ENCODE assay signal across 8 cellular contexts in genomic region chr9:126301985-126302603, GRCh38. TPM values are rescaled to one million over a fixed set of nuclear protein-coding genes. Genes with fewer than 3 reads are reported as not detected.
A peak's percentile ranks its signal among the peaks of the same experiment; 100 is the strongest.
DNase-seq lines count a peak whose midpoint lies in the region; ATAC-seq and TF ChIP-seq lines count a peak whose summit lies in the region.

No MANE protein-coding gene starts in this region.

- no peak for TF ChIP-seq POLR2A in right lobe of liver (IDR thresholded peaks at IDR 0.05)

- ATAC-seq in natural killer cell, result peak; percentile 57 to 72 (median 58)
- no peak for ATAC-seq in natural killer cell treated with Interleukin-12 subunit alpha and Interleukin-12 subunit beta and Interleukin-15 and Interleukin-18, amount 100 ng/mL, for 72 hours
- peak; percentile 86 to 95 (median 91) for ATAC-seq in right lobe of liver
- ATAC-seq in GM19324 (IDR thresholded peaks at IDR 0.05; ENCODE audit: low FRiP score, unreplicated experiment), result no peak

- TF ChIP-seq CTCF in natural killer cell (IDR thresholded peaks at IDR 0.05), result peak; percentile 38
- peak; percentile 96 for TF ChIP-seq CTCF in VCaP (conservative IDR thresholded peaks at IDR 0.05)
- TF ChIP-seq CTCF in right lobe of liver (IDR thresholded peaks at IDR 0.05), result peak; percentile 68 to 78 (median 72)

- no peak overlapping the region for H3K4me3 Mint-ChIP-seq in natural killer cell
- H3K4me3 Mint-ChIP-seq in natural killer cell treated with Interleukin-12 subunit alpha and Interleukin-12 subunit beta and Interleukin-15 and Interleukin-18, amount 100 ng/mL, for 72 hours, result no peak overlapping the region

- no peaks in the 10 kb centered on the region for H3K9me3 ChIP-seq in right lobe of liver

- intact Hi-C loops in natural killer cell (cut with micrococcal nuclease), result loop anchor here (1.0 kb wide), 2 partner anchors 96 to 189 kb away; no protein-coding TSS in a partner anchor
- intact Hi-C loops in right lobe of liver (cut with DNase I), result loop anchor here (10.0 kb wide), 2 partner anchors 93 to 183 kb away; no protein-coding TSS in a partner anchor

- H3K9me3 Mint-ChIP-seq in natural killer cell, result no peaks in the 10 kb centered on the region
- H3K9me3 Mint-ChIP-seq in natural killer cell treated with Interleukin-12 subunit alpha and Interleukin-12 subunit beta and Interleukin-15 and Interleukin-18, amount 100 ng/mL, for 72 hours, result no peaks in the 10 kb centered on the region

- H3K27me3 Mint-ChIP-seq in natural killer cell (ENCODE audit: low read depth in 2 of 2), result peaks cover 0 to 3% of the 10 kb centered on the region in 2 donors
- H3K27me3 Mint-ChIP-seq in natural killer cell treated with Interleukin-12 subunit alpha and Interleukin-12 subunit beta and Interleukin-15 and Interleukin-18, amount 100 ng/mL, for 72 hours, result peaks cover 0 to 5% of the 10 kb centered on the region in 2 donors

- H3K36me3 Mint-ChIP-seq in natural killer cell, result no peaks in the 10 kb centered on the region
- H3K36me3 Mint-ChIP-seq in natural killer cell treated with Interleukin-12 subunit alpha and Interleukin-12 subunit beta and Interleukin-15 and Interleukin-18, amount 100 ng/mL, for 72 hours, result no peaks in the 10 kb centered on the region

- no peaks in the 10 kb centered on the region for H3K4me1 ChIP-seq in right lobe of liver

- DNase-seq in natural killer cell, result no peak
- DNase-seq in natural killer cell treated with Interleukin-12 subunit alpha and Interleukin-12 subunit beta and Interleukin-15 and Interleukin-18, amount 100 ng/mL, for 72 hours (ENCODE audit: low spot score), result no peak
- peak; percentile 59 for DNase-seq in NCI-H2196 (lab: John Stamatoyannopoulos, UW; ENCODE audit: unreplicated experiment)
- peak; percentile 60 to 71 for DNase-seq in dermis microvascular lymphatic vessel endothelial cell (ENCODE audit: low read depth in 2 of 2)
- DNase-seq in right lobe of liver, result peak in 1 of 3 donors; percentile 58
- DNase-seq in stimulated activated naive CD4-positive, alpha-beta T cell treated with Interleukin-2 at 50 U/mL for 16 hours (lab: John Stamatoyannopoulos, UW), result peak; percentile 6

- no peaks in the 10 kb centered on the region for H3K36me3 ChIP-seq in right lobe of liver

- H3K4me3 ChIP-seq in right lobe of liver, result no peak overlapping the region

- H3K27me3 ChIP-seq in right lobe of liver, result no peaks in the 10 kb centered on the region

- 4% methylated on average over 4 of the region's 4 CpGs for WGBS in right lobe of liver (ENCODE audit: insufficient coverage, low coverage, low lambda C conversion rate, missing lambda C conversion rate)

- H3K27ac ChIP-seq in VCaP, result no peak overlapping the region
- no peak overlapping the region for H3K27ac ChIP-seq in right lobe of liver

- no peak overlapping the region for H3K27ac Mint-ChIP-seq in natural killer cell
- no peak overlapping the region for H3K27ac Mint-ChIP-seq in natural killer cell treated with Interleukin-12 subunit alpha and Interleukin-12 subunit beta and Interleukin-15 and Interleukin-18, amount 100 ng/mL, for 72 hours

- H3K4me1 Mint-ChIP-seq in natural killer cell, result peaks cover 0 to 6% of the 10 kb centered on the region in 2 donors
- H3K4me1 Mint-ChIP-seq in natural killer cell treated with Interleukin-12 subunit alpha and Interleukin-12 subunit beta and Interleukin-15 and Interleukin-18, amount 100 ng/mL, for 72 hours (ENCODE audit: low read depth in 2 of 2), result peaks cover 0 to 11% of the 10 kb centered on the region in 2 donors

RNA-seq across cellular contexts. Expression of gene MVB12B, which starts 24.5 kb away (rescaled TPM):
- 10 to 100 TPM in 1 of 3 donors, 1 to 10 TPM in 2; 2.0 to 13.0 (median 7.8) TPM for total RNA-seq in natural killer cell
- total RNA-seq in natural killer cell treated with Interleukin-12 subunit alpha and Interleukin-12 subunit beta and Interleukin-15 and Interleukin-18, amount 100 ng/mL, for 72 hours, result 10 to 100 TPM in 1 of 2 donors, 1 to 10 TPM in 1; 1.1 to 13.3 TPM
- total RNA-seq in dermis microvascular lymphatic vessel endothelial cell, result 8.6 and 16.3 TPM in 2 replicates
- 10 to 100 TPM in 2 of 6 experiments, 1 to 10 TPM in 4; 7.2 to 16.2 (median 9.1) TPM for total RNA-seq in right lobe of liver

Comparison
In these comparisons a context has a peak if more than half of its experiments do, and no peak if none do; other contexts are left out.
1. ATAC-seq: peak in natural killer cell (3 of 3) and right lobe of liver (4 of 4); none in natural killer cell treated with Interleukin-12 subunit alpha and Interleukin-12 subunit beta and Interleukin-15 and Interleukin-18, amount 100 ng/mL, for 72 hours (0 of 2) and GM19324 (single experiment).
2. DNase-seq: peak in NCI-H2196 (single experiment), dermis microvascular lymphatic vessel endothelial cell (2 of 2) and stimulated activated naive CD4-positive, alpha-beta T cell treated with Interleukin-2 at 50 U/mL for 16 hours (single experiment); none in natural killer cell (single experiment) and natural killer cell treated with Interleukin-12 subunit alpha and Interleukin-12 subunit beta and Interleukin-15 and Interleukin-18, amount 100 ng/mL, for 72 hours (single experiment).
3. CTCF ChIP-seq: peak in every context shown above with its lines; median percentile 96 in VCaP; 72 in right lobe of liver; 38 in natural killer cell.